ENCODE assay signal across 28 cellular contexts in the genomic region with DNA sequence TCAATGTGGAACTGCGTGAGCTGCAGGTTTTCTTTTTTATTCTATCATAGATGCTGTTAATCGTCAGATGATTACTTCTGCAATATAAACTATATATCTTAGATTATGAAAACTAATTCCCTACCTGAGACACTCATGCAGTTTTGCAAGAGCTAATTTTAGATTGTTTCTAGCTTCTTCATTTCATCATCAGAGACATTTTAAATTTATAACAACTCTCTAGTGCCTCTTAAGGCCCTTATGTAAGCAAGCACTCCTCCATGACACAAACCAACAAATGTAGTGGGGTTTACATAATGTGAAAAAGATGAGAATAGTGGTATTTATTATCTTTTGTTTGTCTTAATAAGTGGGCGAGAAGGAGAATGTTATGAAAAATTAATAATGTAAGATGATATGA.
"Had no signal": no experiment of that assay in that cellular context is flagged by ENCODE, and none has a peak within 500 bp of the region (broad histone marks: within the 10 kb centered on the region; RNA-seq: fewer than 3 reads in every experiment).

No MANE protein-coding gene starts in this region.

- H3K9ac ChIP-seq: SK-N-SH had no signal

- H3K27me3 Mint-ChIP-seq: activated CD4-positive, alpha-beta memory T cell treated with anti-CD3 and anti-CD28 coated beads for 36 hours; activated naive CD8-positive, alpha-beta T cell treated with anti-CD3 and anti-CD28 coated beads, Interleukin-2, amount 50 U/mL, for 24 hours had no signal

- H3K4me1 Mint-ChIP-seq: activated naive CD8-positive, alpha-beta T cell treated with anti-CD3 and anti-CD28 coated beads, Interleukin-2, amount 50 U/mL, for 24 hours had no signal

- H3K27me3 ChIP-seq: brain microvascular endothelial cell, SJCRH30 had no signal

- H3K4me1 ChIP-seq: SJCRH30 had no signal

- H3K27ac Mint-ChIP-seq: activated CD4-positive, alpha-beta memory T cell treated with anti-CD3 and anti-CD28 coated beads for 36 hours; activated naive CD4-positive, alpha-beta T cell treated with anti-CD3 and anti-CD28 coated beads, Interleukin-2, amount 10 ng/mL, durations not matched to agents 7 days and 5 days; activated naive CD8-positive, alpha-beta T cell; activated naive CD8-positive, alpha-beta T cell treated with anti-CD3 and anti-CD28 coated beads, Interleukin-2, amount 50 U/mL, for 24 hours; T-helper 1 cell treated with Interleukin-12 subunit alpha and Interleukin-12 subunit beta and Interleukin-4 antibody, amounts not matched to agents 30 μg/mL and 1 μg/mL, for 36 hours; T-helper 2 cell treated with Interferon-gamma antibody and Interleukin-4, amounts not matched to agents 5 μg/mL and 100 μg/mL, for 36 hours had no signal

- H3K4me3 ChIP-seq: K562, SJCRH30 had no signal

- DNase-seq: activated CD4-positive, alpha-beta memory T cell treated with anti-CD3 and anti-CD28 coated beads for 36 hours; activated CD4-positive, alpha-beta T cell treated with anti-CD3 and anti-CD28 coated beads, Interleukin-2, amount 50 U/mL, for 1 hour; activated CD8-positive, alpha-beta memory T cell treated with anti-CD3 and anti-CD28 coated beads, Interleukin-2, amount 50 U/mL, for 4 hours; activated effector memory CD4-positive, alpha-beta T cell treated with Interleukin-2 at 50 U/mL for 16 hours; activated naive CD4-positive, alpha-beta T cell treated with anti-CD3 and anti-CD28 coated beads, Interleukin-2, amount 10 ng/mL, durations not matched to agents 7 days and 5 days; activated naive CD8-positive, alpha-beta T cell treated with anti-CD3 and anti-CD28 coated beads, Interleukin-2, amount 50 U/mL, for 24 hours; activated T-cell treated with anti-CD3 and anti-CD28 coated beads for 4 hours; activated T-cell treated with anti-CD3 and anti-CD28 coated beads, Interleukin-2, amount 50 U/mL, for 48 hours; amniotic stem cell; aorta; brain microvascular endothelial cell; central memory CD4-positive, alpha-beta T cell; NCI-H1105; NCI-H1436; NCI-H1694; NCI-H1930; NCI-H2171 treated with DMSO at 0.1 percent for 48 hours; NCI-H2227 treated with DMSO at 0.1 percent for 48 hours; NCI-H446; NCI-H524 treated with DMSO at 0.1 percent for 48 hours; OCI-M1; Right ventricle myocardium superior; SJCRH30; SK-N-SH had no signal

- H3K4me2 ChIP-seq: SK-N-SH had no signal

- H3K36me3 ChIP-seq: brain microvascular endothelial cell, SJCRH30 had no signal

- H3K9me3 ChIP-seq: SJCRH30, SK-N-SH had no signal

- H3K36me3 Mint-ChIP-seq: activated CD4-positive, alpha-beta memory T cell treated with anti-CD3 and anti-CD28 coated beads for 36 hours; activated naive CD4-positive, alpha-beta T cell treated with anti-CD3 and anti-CD28 coated beads, Interleukin-2, amount 10 ng/mL, durations not matched to agents 7 days and 5 days; activated naive CD8-positive, alpha-beta T cell had no signal

- H3K4me3 Mint-ChIP-seq: activated CD4-positive, alpha-beta memory T cell treated with anti-CD3 and anti-CD28 coated beads for 36 hours; activated naive CD4-positive, alpha-beta T cell treated with anti-CD3 and anti-CD28 coated beads, Interleukin-2, amount 10 ng/mL, durations not matched to agents 7 days and 5 days; activated naive CD8-positive, alpha-beta T cell; activated naive CD8-positive, alpha-beta T cell treated with anti-CD3 and anti-CD28 coated beads, Interleukin-2, amount 50 U/mL, for 24 hours; T-helper 1 cell treated with Interleukin-12 subunit alpha and Interleukin-12 subunit beta and Interleukin-4 antibody, amounts not matched to agents 30 μg/mL and 1 μg/mL, for 36 hours; T-helper 2 cell treated with Interferon-gamma antibody and Interleukin-4, amounts not matched to agents 5 μg/mL and 100 μg/mL, for 36 hours had no signal

- H3K27ac ChIP-seq: brain microvascular endothelial cell, SJCRH30 had no signal

- H3K9me3 Mint-ChIP-seq: activated CD4-positive, alpha-beta memory T cell treated with anti-CD3 and anti-CD28 coated beads for 36 hours; activated naive CD4-positive, alpha-beta T cell treated with anti-CD3 and anti-CD28 coated beads, Interleukin-2, amount 10 ng/mL, durations not matched to agents 7 days and 5 days; activated naive CD8-positive, alpha-beta T cell treated with anti-CD3 and anti-CD28 coated beads, Interleukin-2, amount 50 U/mL, for 24 hours; T-helper 1 cell treated with Interleukin-12 subunit alpha and Interleukin-12 subunit beta and Interleukin-4 antibody, amounts not matched to agents 30 μg/mL and 1 μg/mL, for 36 hours; T-helper 2 cell treated with Interferon-gamma antibody and Interleukin-4, amounts not matched to agents 5 μg/mL and 100 μg/mL, for 36 hours had no signal
